1 cellular context compared by ENCODE assay signal in the genomic region with DNA sequence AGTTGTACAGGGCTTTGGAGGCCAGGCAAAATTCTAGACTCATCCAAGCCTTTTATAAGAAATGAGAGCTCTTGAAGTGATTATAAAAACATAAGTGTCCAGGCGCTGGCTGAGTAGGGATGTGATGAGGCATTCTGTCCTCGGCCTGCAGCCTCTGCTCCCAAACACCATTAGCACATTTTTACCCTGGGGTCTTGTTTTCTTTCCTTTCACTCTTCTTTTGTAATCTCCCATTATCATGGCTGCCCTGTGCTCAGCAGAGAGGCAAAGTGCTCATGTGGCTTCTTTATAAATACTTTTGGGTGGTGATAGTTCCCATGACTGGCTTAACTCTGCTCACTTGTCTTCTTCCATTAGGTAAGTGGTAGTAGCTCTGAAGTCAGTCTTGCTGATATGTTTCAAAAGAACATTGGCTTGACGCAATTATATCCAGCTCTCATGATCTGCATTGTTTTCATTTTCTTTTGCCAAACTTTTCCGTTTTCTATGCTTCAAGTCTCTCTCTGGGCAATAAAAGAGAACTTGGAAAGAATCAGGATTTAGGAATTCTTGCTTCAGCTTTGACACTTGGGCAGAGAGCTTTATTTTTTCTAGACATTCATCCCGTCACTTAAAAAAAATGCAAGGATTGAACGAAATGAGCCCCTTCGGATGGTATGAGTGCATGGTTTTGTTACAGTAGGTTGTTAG.
TF ChIP-seq lines count a peak whose summit lies in the region.

No MANE protein-coding gene starts in this region.

TF ChIP-seq in IMR-90, 13 proteins besides CTCF, POLR2A, EP300 and RAD21 (continued from another document):
- TF ChIP-seq, protein P1, sequence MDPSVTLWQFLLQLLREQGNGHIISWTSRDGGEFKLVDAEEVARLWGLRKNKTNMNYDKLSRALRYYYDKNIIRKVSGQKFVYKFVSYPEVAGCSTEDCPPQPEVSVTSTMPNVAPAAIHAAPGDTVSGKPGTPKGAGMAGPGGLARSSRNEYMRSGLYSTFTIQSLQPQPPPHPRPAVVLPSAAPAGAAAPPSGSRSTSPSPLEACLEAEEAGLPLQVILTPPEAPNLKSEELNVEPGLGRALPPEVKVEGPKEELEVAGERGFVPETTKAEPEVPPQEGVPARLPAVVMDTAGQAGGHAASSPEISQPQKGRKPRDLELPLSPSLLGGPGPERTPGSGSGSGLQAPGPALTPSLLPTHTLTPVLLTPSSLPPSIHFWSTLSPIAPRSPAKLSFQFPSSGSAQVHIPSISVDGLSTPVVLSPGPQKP (IDR thresholded peaks at IDR 0.05; ENCODE audit: borderline replicate concordance, low read depth, low read length) = no peak
- TF ChIP-seq RFX5 (IDR thresholded peaks at IDR 0.05; ENCODE audit: low read depth, low read length) = no peak
- TF ChIP-seq NFE2L2 (IDR thresholded peaks at IDR 0.05; ENCODE audit: low read depth, low read length) = no peak
- TF ChIP-seq SMC3 (IDR thresholded peaks at IDR 0.05; ENCODE audit: low read depth, low read length) = no peak
- TF ChIP-seq BHLHE40 (IDR thresholded peaks at IDR 0.05; ENCODE audit: low read depth, low read length) = no peak
- TF ChIP-seq, protein P2, sequence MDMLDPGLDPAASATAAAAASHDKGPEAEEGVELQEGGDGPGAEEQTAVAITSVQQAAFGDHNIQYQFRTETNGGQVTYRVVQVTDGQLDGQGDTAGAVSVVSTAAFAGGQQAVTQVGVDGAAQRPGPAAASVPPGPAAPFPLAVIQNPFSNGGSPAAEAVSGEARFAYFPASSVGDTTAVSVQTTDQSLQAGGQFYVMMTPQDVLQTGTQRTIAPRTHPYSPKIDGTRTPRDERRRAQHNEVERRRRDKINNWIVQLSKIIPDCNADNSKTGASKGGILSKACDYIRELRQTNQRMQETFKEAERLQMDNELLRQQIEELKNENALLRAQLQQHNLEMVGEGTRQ (IDR thresholded peaks at IDR 0.05; ENCODE audit: low read depth, low read length) = no peak
- TF ChIP-seq MAFK (IDR thresholded peaks at IDR 0.05; ENCODE audit: low read depth, low read length) = no peak
- TF ChIP-seq MAZ (IDR thresholded peaks at IDR 0.05; ENCODE audit: borderline replicate concordance, low read depth, low read length) = no peak
